ENCODE assay signal across 29 cellular contexts in the genomic region with DNA sequence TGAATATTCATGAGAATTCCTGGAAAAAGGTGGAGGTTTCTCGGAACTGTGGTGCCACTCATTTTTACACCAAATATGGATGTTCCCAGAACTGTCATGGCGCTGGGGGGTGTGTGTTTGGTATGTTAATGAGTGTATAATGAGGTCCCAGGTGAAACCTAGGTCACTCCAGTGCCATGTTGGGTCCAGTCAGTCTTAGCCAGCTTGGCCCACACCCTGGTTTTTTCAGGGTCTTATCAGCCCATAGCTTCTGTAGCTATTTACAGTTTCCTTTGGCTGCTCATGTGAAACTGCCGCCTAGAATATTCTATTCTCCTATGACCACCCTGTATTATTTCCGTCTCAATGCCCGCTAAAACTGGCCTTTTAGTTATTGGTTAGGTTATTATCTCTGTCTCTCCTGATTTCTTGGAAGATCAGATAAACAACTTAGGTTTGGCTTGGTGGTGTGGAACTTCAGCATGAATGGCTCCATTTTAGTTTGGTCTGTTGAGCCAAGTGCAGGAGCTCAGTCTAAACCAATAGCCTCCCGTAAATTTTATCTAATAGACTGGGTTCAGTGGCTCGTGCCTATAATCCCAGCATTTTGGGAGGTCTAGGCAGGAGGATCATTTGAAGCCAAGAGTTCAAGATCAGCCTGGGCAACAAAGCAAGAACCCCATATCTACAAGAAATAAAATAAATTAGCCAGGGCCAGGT. TPM values are rescaled to one million over a fixed set of nuclear protein-coding genes. Genes with fewer than 3 reads are reported as not detected.
"Had no signal": no experiment of that assay in that cellular context is flagged by ENCODE, and none has a peak within 500 bp of the region (broad histone marks: within the 10 kb centered on the region; RNA-seq: fewer than 3 reads in every experiment).

No MANE protein-coding gene starts in this region.

- H3K4me3 ChIP-seq: coronary artery, hepatocyte, lung, pancreas, smooth muscle cell, suprapubic skin, transverse colon, upper lobe of right lung, vagina had no signal

- H3K4me3 Mint-ChIP-seq: memory B cell; natural killer cell; stimulated activated naive CD8-positive, alpha-beta T cell treated with anti-CD3 and anti-CD28 coated beads, Interleukin-15, amount 100 ng/mL, for 72 hours had no signal

- FAIRE-seq: endothelial cell of umbilical vein, frontal cortex, islet of Langerhans, pancreas had no signal

- H3K4me2 ChIP-seq: hepatocyte, smooth muscle cell had no signal

- H3K27ac ChIP-seq: coronary artery, hepatocyte, pancreas, suprapubic skin, transverse colon, upper lobe of right lung, vagina had no signal

- DNase-seq: dermis blood vessel endothelial cell; effector memory CD4-positive, alpha-beta T cell; head of caudate nucleus; left colon; natural killer cell; occipital lobe; pancreas; retina; stimulated activated CD4-positive, alpha-beta T cell treated with anti-CD3 and anti-CD28 coated beads, Interleukin-12 subunit alpha, Interleukin-12 subunit beta, amount 100 ng/mL, for 4 hours; stimulated activated CD4-positive, alpha-beta T cell treated with anti-CD3 and anti-CD28 coated beads, Interleukin-1b, Interleukin-23, amount 100 ng/mL, for 48 hours; stimulated activated CD4-positive, alpha-beta T cell treated with anti-CD3 and anti-CD28 coated beads, Interleukin-4, amount 100 ng/mL, for 1 hour; stimulated activated CD8-positive, alpha-beta memory T cell treated with anti-CD3 and anti-CD28 coated beads, Interleukin-4, amount 100 ng/mL, for 48 hours; stimulated activated naive CD4-positive, alpha-beta T cell; stimulated activated naive CD8-positive, alpha-beta T cell treated with anti-CD3 and anti-CD28 coated beads, Interleukin-15, amount 100 ng/mL, for 72 hours; transverse colon; upper lobe of right lung had no signal

- H3K9me3 ChIP-seq: pancreas, suprapubic skin, transverse colon, upper lobe of right lung, vagina had no signal

- H3K36me3 Mint-ChIP-seq: memory B cell, natural killer cell had no signal

- H3K4me1 ChIP-seq: pancreas, suprapubic skin, transverse colon, upper lobe of right lung, vagina had no signal

- H3K79me2 ChIP-seq: hepatocyte had no signal

- H3K27me3 ChIP-seq: hepatocyte, pancreas, transverse colon, upper lobe of right lung, vagina had no signal

- H3K36me3 ChIP-seq: pancreas, suprapubic skin, transverse colon, upper lobe of right lung, vagina had no signal

- H3K4me1 Mint-ChIP-seq: memory B cell; natural killer cell; stimulated activated naive CD8-positive, alpha-beta T cell treated with anti-CD3 and anti-CD28 coated beads, Interleukin-15, amount 100 ng/mL, for 72 hours had no signal

- H2AFZ ChIP-seq: hepatocyte had no signal

- H3K27ac Mint-ChIP-seq: memory B cell; natural killer cell; stimulated activated naive CD8-positive, alpha-beta T cell treated with anti-CD3 and anti-CD28 coated beads, Interleukin-15, amount 100 ng/mL, for 72 hours had no signal

- H3K9me3 Mint-ChIP-seq: natural killer cell; stimulated activated naive CD8-positive, alpha-beta T cell treated with anti-CD3 and anti-CD28 coated beads, Interleukin-15, amount 100 ng/mL, for 72 hours had no signal

- ATAC-seq: left colon; natural killer cell; pancreas; sciatic nerve; stimulated activated naive CD8-positive, alpha-beta T cell treated with anti-CD3 and anti-CD28 coated beads, Interleukin-15, amount 100 ng/mL, for 72 hours; upper lobe of right lung had no signal

RNA-seq across cellular contexts. Expression of a gene that starts 42.1 kb away (rescaled TPM):
- total RNA-seq: dermis blood vessel endothelial cell, endothelial cell of umbilical vein, glomerular endothelial cell, pulmonary artery endothelial cell had no signal
- polyA plus RNA-seq: endothelial cell of umbilical vein had no signal
